Comparison of ENCODE assay signal across 30 cellular contexts in genomic region chrX:122579036-122579435, GRCh38.
"Had no signal": no experiment of that assay in that cellular context is flagged by ENCODE, and none has a peak within 500 bp of the region (broad histone marks: within the 10 kb centered on the region; RNA-seq: fewer than 3 reads in every experiment).

No MANE protein-coding gene starts in this region.

- H3K4me2 ChIP-seq: hepatocyte had no signal

- H3K36me3 ChIP-seq: left ventricle myocardium inferior, pancreas, prostate gland, stomach, thyroid gland, transverse colon, upper lobe of left lung, vagina had no signal

- H3K4me3 ChIP-seq: hepatocyte, left ventricle myocardium inferior, lung, mucosa of descending colon, pancreas, prostate gland, skin epidermis, stomach, testis, thyroid gland, transverse colon, upper lobe of left lung, vagina had no signal

- ATAC-seq: mucosa of descending colon; naive thymus-derived CD8-positive, alpha-beta T cell; pancreas; right cardiac atrium; sciatic nerve; stimulated activated naive B cell treated with anti-CD40 and anti-IgM and Interleukin-4, amounts not matched to agents 10 μg/mL and 1 μg/mL and 100 μg/mL, for 72 hours; stimulated activated naive CD8-positive, alpha-beta T cell treated with anti-CD3 and anti-CD28 coated beads, Interleukin-15, Interleukin-2, amounts not matched to agents 100 U/mL and 50 U/mL, for 24 hours had no signal

- H3K36me3 Mint-ChIP-seq: memory B cell; naive thymus-derived CD8-positive, alpha-beta T cell; stimulated activated naive B cell treated with anti-CD40 and anti-IgM and Interleukin-4, amounts not matched to agents 10 μg/mL and 1 μg/mL and 100 μg/mL, for 72 hours had no signal

- H3K4me3 Mint-ChIP-seq: memory B cell; naive thymus-derived CD8-positive, alpha-beta T cell; nephron; neural crest cell; stimulated activated naive B cell treated with anti-CD40 and anti-IgM and Interleukin-4, amounts not matched to agents 10 μg/mL and 1 μg/mL and 100 μg/mL, for 72 hours had no signal

- H2AFZ ChIP-seq: hepatocyte had no signal

- DNase-seq: islet precursor cell; left ventricle myocardium inferior; midbrain; mucosa of descending colon; naive thymus-derived CD8-positive, alpha-beta T cell; nucleus accumbens; pancreas; posterior cingulate gyrus; retina; right cardiac atrium; stimulated activated CD4-positive, alpha-beta T cell treated with anti-CD3 and anti-CD28 coated beads, Interleukin-12 subunit alpha, Interleukin-12 subunit beta, amount 100 ng/mL, for 4 hours; stimulated activated CD4-positive, alpha-beta T cell treated with anti-CD3 and anti-CD28 coated beads, Interleukin-15, amount 100 ng/mL, for 24 hours; stimulated activated CD4-positive, alpha-beta T cell treated with anti-CD3 and anti-CD28 coated beads, Interleukin-2, amount 100 ng/mL, for 24 hours; stimulated activated CD4-positive, alpha-beta T cell treated with anti-CD3 and anti-CD28 coated beads, Interleukin-4, amount 100 ng/mL, for 1 hour; stimulated activated naive B cell treated with anti-CD40 and anti-IgM and Interleukin-4, amounts not matched to agents 10 μg/mL and 1 μg/mL and 100 μg/mL, for 72 hours; stimulated activated naive CD8-positive, alpha-beta T cell treated with anti-CD3 and anti-CD28 coated beads, Interleukin-15, Interleukin-2, amounts not matched to agents 100 U/mL and 50 U/mL, for 24 hours; stomach; testis; thyroid gland; transverse colon; upper lobe of left lung had no signal

- H3K27me3 ChIP-seq: hepatocyte, pancreas, stomach, testis, thyroid gland, transverse colon, upper lobe of left lung, vagina had no signal

- H3K4me1 Mint-ChIP-seq: memory B cell; naive thymus-derived CD8-positive, alpha-beta T cell; neural crest cell; stimulated activated naive B cell treated with anti-CD40 and anti-IgM and Interleukin-4, amounts not matched to agents 10 μg/mL and 1 μg/mL and 100 μg/mL, for 72 hours had no signal

- H3K27ac ChIP-seq: hepatocyte, left ventricle myocardium inferior, pancreas, prostate gland, skin epidermis, stomach, testis, thyroid gland, transverse colon, upper lobe of left lung, vagina had no signal

- H3K27ac Mint-ChIP-seq: memory B cell; naive thymus-derived CD8-positive, alpha-beta T cell; nephron; stimulated activated naive B cell treated with anti-CD40 and anti-IgM and Interleukin-4, amounts not matched to agents 10 μg/mL and 1 μg/mL and 100 μg/mL, for 72 hours had no signal

- H3K27me3 Mint-ChIP-seq: memory B cell; naive thymus-derived CD8-positive, alpha-beta T cell; stimulated activated naive B cell treated with anti-CD40 and anti-IgM and Interleukin-4, amounts not matched to agents 10 μg/mL and 1 μg/mL and 100 μg/mL, for 72 hours had no signal

- H3K4me1 ChIP-seq: left ventricle myocardium inferior, pancreas, prostate gland, stomach, testis, thyroid gland, transverse colon, upper lobe of left lung, vagina had no signal

- H3K79me2 ChIP-seq: hepatocyte had no signal

- H3K9me3 ChIP-seq: left ventricle myocardium inferior, mucosa of descending colon, pancreas, prostate gland, stomach, testis, thyroid gland, transverse colon, upper lobe of left lung, vagina had no signal
